Comparison of ENCODE assay signal across 11 cellular contexts in genomic region chr5:160193076-160193475, GRCh38. TPM values are rescaled to one million over a fixed set of nuclear protein-coding genes. Genes with fewer than 3 reads are reported as not detected.
"Had no signal": no experiment of that assay in that cellular context is flagged by ENCODE, and none has a peak within 500 bp of the region (broad histone marks: within the 10 kb centered on the region; RNA-seq: fewer than 3 reads in every experiment).

No MANE protein-coding gene starts in this region.

RNA-seq across cellular contexts. Expression of gene FABP6, which starts 36.2 kb away (rescaled TPM):
- total RNA-seq: activated CD4-positive, alpha-beta memory T cell treated with anti-CD3 and anti-CD28 coated beads, Interleukin-2, amount 10 ng/mL, durations not matched to agents 7 days and 5 days; activated CD4-positive, alpha-beta T cell treated with anti-CD3 and anti-CD28 coated beads for 36 hours; activated CD4-positive, alpha-beta T cell treated with anti-CD3 and anti-CD28 coated beads, Interleukin-2, amount 10 ng/mL, durations not matched to agents 7 days and 5 days; activated CD8-positive, alpha-beta memory T cell treated with anti-CD3 and anti-CD28 coated beads, Interleukin-2, amount 10 ng/mL, durations not matched to agents 7 days and 5 days; activated CD8-positive, alpha-beta T cell treated with anti-CD3 and anti-CD28 coated beads, Interleukin-2, amount 10 ng/mL, durations not matched to agents 7 days and 5 days; activated naive CD8-positive, alpha-beta T cell treated with anti-CD3 and anti-CD28 coated beads, Interleukin-2, amount 10 ng/mL, durations not matched to agents 7 days and 5 days; activated T-helper 2 cell treated with anti-CD3 and anti-CD28 coated beads, Interferon-gamma antibody, Interleukin-2, Interleukin-4, amounts not matched to agents 10 μg/mL and 5 μg/mL and 100 μg/mL, durations not matched to agents 14 hours and 24 hours and 36 hours; ascending aorta; bronchial epithelial cell; cardiac muscle cell had no signal
- polyA plus RNA-seq: adipose tissue had no signal
